In genomic region chr6:26183581-26184408, GRCh38 we compare ENCODE assay signal across 8 cellular contexts.
DNase-seq lines count a peak whose midpoint lies in the region; ATAC-seq and TF ChIP-seq lines count a peak whose summit lies in the region.

No MANE protein-coding gene starts in this region.

- H3K79me2 ChIP-seq in GM23248 (ENCODE audit: insufficient read depth) (no peaks in the 10 kb centered on the region), SK-N-SH (ENCODE audit: insufficient read depth) (no peaks in the 10 kb centered on the region)

- ATAC-seq in left ventricle myocardium superior (peak; percentile 95), GM21619 (IDR thresholded peaks at IDR 0.05; ENCODE audit: unreplicated experiment) (no peak)

- H3K4me2 ChIP-seq in BLaER1 (peak overlapping the region; percentile 65), GM23248 (ENCODE audit: unreplicated experiment) (peak overlapping the region; percentile 61), SK-N-SH (peak overlapping the region; percentile 81)

- DNase-seq in GM23248 (peak; percentile 64), SK-N-SH (peak; percentile 71), astrocyte of the spinal cord (ENCODE audit: low read depth, low spot score) (peak; percentile 94), left ventricle myocardium superior (peak; percentile 69), pons (ENCODE audit: low spot score) (peak; percentile 97), NCI-H187 treated with DMSO at 0.1 percent for 48 hours (lab: John Stamatoyannopoulos, UW) (no peak)

- H3K27me3 ChIP-seq in BLaER1 (peaks cover 46% of the 10 kb centered on the region), GM23248 (replicated peaks; ENCODE audit: insufficient read depth) (no peaks in the 10 kb centered on the region), SK-N-SH (ENCODE audit: insufficient read depth) (no peaks in the 10 kb centered on the region)

- H3K9me2 ChIP-seq in GM23248 (ENCODE audit: insufficient read depth) (no peaks in the 10 kb centered on the region), SK-N-SH (no peaks in the 10 kb centered on the region)

- H3K36me3 ChIP-seq in BLaER1, result no peaks in the 10 kb centered on the region
- H3K36me3 ChIP-seq in GM23248 (ENCODE audit: low read depth), result no peaks in the 10 kb centered on the region
- no peaks in the 10 kb centered on the region for H3K36me3 ChIP-seq in SK-N-SH (replicated peaks in 1 of 2; ENCODE audit: control insufficient read depth in 1 of 2, insufficient read depth in 2 of 2, low read length in 1 of 2)

- H4K20me1 ChIP-seq in BLaER1 (peaks cover 8% of the 10 kb centered on the region; the same call in 1 of the 2 replicates), GM23248 (ENCODE audit: insufficient read depth) (no peaks in the 10 kb centered on the region), SK-N-SH (ENCODE audit: insufficient read depth) (no peaks in the 10 kb centered on the region)

- 10 to 20% methylated on average over 33 to 37 of the region's 37 CpGs for WGBS in GM23248 (ENCODE audit: low coverage in 1 of 2, low lambda C conversion rate in 2 of 2, missing lambda C conversion rate in 2 of 2), 2 experiments
- 6% methylated on average over 11 of the region's 37 CpGs for WGBS in SK-N-SH (ENCODE audit: low lambda C conversion rate)

- no peaks in the 10 kb centered on the region for H3F3A ChIP-seq in GM23248 (ENCODE audit: insufficient read depth)
- H3F3A ChIP-seq in SK-N-SH (replicated peaks; ENCODE audit: insufficient read depth), result peaks cover 33% of the 10 kb centered on the region

- CTCF ChIA-PET in SK-N-SH (lab: Yijun Ruan, JAX), result interaction anchor here (0.9 to 2.5 kb wide), 4 partner anchors 10 to 139 kb away, joined by 3 to 13 read pairs (median 4); no protein-coding TSS in a partner anchor

- no peak for TF ChIP-seq CTCF in SK-N-SH (IDR thresholded peaks at IDR 0.05)
- no peak for TF ChIP-seq CTCF in astrocyte of the spinal cord (IDR thresholded peaks at IDR 0.05; ENCODE audit: low read depth, low read length)

- H3K4me3 ChIP-seq in BLaER1, result peak overlapping the region; percentile 59
- peak overlapping the region; percentile 63 for H3K4me3 ChIP-seq in GM23248
- peak overlapping the region; percentile 49 to 56 for H3K4me3 ChIP-seq in SK-N-SH (ENCODE audit: low read depth in 2 of 2, low read length in 1 of 2)
- peak overlapping the region; percentile 46 for H3K4me3 ChIP-seq in astrocyte of the spinal cord (ENCODE audit: low read depth, low read length)

- TF ChIP-seq RAD21 in SK-N-SH (IDR thresholded peaks at IDR 0.05; ENCODE audit: low read length), result no peak

- H3K9me3 ChIP-seq in BLaER1 (peaks cover 24% of the 10 kb centered on the region), GM23248 (ENCODE audit: low read depth) (no peaks in the 10 kb centered on the region), SK-N-SH (no peaks in the 10 kb centered on the region)

- in situ Hi-C loops in GM23248 (cut with MboI), result loop anchor here (25.0 kb wide), 1 partner anchor 954 kb away; a partner anchor contains a TSS
- in situ Hi-C loops in astrocyte of the spinal cord (cut with HindIII; ENCODE audit: low sequenced_read_pairs), result no loop called here

- H3K4me1 ChIP-seq in BLaER1 (peaks cover 16% of the 10 kb centered on the region), GM23248 (ENCODE audit: insufficient read depth) (no peaks in the 10 kb centered on the region), SK-N-SH (ENCODE audit: control insufficient read depth in 1 of 2, insufficient read depth in 2 of 2, low read depth in 1 of 2, low read length in 1 of 2) (peaks cover 4 to 6% of the 10 kb centered on the region in 2 experiments; a peak in 2 of 4 replicates)

- intact Hi-C loops in left ventricle myocardium superior (cut with micrococcal nuclease), result no loop called here

- H3K27ac ChIP-seq in BLaER1 (no peak overlapping the region), GM23248 (peak overlapping the region; percentile 20; the same call in 1 of the 2 replicates), SK-N-SH (ENCODE audit: low read depth in 2 of 2, low read length in 1 of 2) (peak overlapping the region; percentile 62 to 97)

- peak in 1 of 2 experiments; percentile 39; a peak in 1 of 4 replicates for TF ChIP-seq EP300 in SK-N-SH (IDR thresholded peaks at IDR 0.05; ENCODE audit: borderline replicate concordance in 1 of 2, low read depth in 1 of 2, low read length in 1 of 2)

- POLR2A ChIA-PET in SK-N-SH (lab: Yijun Ruan, JAX), result interaction anchor here (0.8 to 9.1 kb wide), 28 partner anchors 10 to 1707 kb away, joined by 3 to 247 read pairs (median 7); partner anchors contain the start of gene HMGN4

- H3K9ac ChIP-seq in BLaER1 (peak overlapping the region; percentile 33; the same call in 1 of the 2 replicates), GM23248 (peak overlapping the region; percentile 31), SK-N-SH (peak overlapping the region; percentile 54; the same call in 1 of the 2 replicates)

- H2AFZ ChIP-seq in GM23248, result peak overlapping the region; percentile 79
- H2AFZ ChIP-seq in SK-N-SH (ENCODE audit: low read depth), result peak overlapping the region; percentile 86

TF ChIP-seq in SK-N-SH, 30 proteins besides CTCF, POLR2A, EP300 and RAD21 (continues in another document):
- TF ChIP-seq MXI1 (IDR thresholded peaks at IDR 0.05; ENCODE audit: low read depth, low read length) (peak; percentile 49; the same call in 1 of the 2 replicates), IRF3 (IDR thresholded peaks at IDR 0.05; ENCODE audit: low read depth, low read length) (peak; percentile 69; the same call in 1 of the 2 replicates), CHD2 (IDR thresholded peaks at IDR 0.05; ENCODE audit: low read length, partially characterized antibody) (peak; percentile 69), SIN3A (IDR thresholded peaks at IDR 0.05; ENCODE audit: borderline replicate concordance, low read depth, low read length) (peak; percentile 76; the same call in 1 of the 2 replicates), EZH2phosphoT487 (IDR thresholded peaks at IDR 0.05; ENCODE audit: borderline replicate concordance, low read depth) (no peak), USF1 (IDR thresholded peaks at IDR 0.05; ENCODE audit: borderline replicate concordance, low read depth) (no peak), NFIC (IDR thresholded peaks at IDR 0.05; ENCODE audit: borderline replicate concordance) (no peak), ZBTB33 (IDR thresholded peaks at IDR 0.05; ENCODE audit: borderline replicate concordance, low read depth) (peak; percentile 93), POLR2AphosphoS5 (IDR thresholded peaks at IDR 0.05; ENCODE audit: low read depth, low read length) (peak; percentile 96), NRF1 (IDR thresholded peaks at IDR 0.05; ENCODE audit: low read depth, low read length) (peak; percentile 34; the same call in 1 of the 2 replicates), MAX (IDR thresholded peaks at IDR 0.05; ENCODE audit: low read depth) (peak; percentile 40)
